Comparison of ENCODE assay signal across 10 cellular contexts in the genomic region with DNA sequence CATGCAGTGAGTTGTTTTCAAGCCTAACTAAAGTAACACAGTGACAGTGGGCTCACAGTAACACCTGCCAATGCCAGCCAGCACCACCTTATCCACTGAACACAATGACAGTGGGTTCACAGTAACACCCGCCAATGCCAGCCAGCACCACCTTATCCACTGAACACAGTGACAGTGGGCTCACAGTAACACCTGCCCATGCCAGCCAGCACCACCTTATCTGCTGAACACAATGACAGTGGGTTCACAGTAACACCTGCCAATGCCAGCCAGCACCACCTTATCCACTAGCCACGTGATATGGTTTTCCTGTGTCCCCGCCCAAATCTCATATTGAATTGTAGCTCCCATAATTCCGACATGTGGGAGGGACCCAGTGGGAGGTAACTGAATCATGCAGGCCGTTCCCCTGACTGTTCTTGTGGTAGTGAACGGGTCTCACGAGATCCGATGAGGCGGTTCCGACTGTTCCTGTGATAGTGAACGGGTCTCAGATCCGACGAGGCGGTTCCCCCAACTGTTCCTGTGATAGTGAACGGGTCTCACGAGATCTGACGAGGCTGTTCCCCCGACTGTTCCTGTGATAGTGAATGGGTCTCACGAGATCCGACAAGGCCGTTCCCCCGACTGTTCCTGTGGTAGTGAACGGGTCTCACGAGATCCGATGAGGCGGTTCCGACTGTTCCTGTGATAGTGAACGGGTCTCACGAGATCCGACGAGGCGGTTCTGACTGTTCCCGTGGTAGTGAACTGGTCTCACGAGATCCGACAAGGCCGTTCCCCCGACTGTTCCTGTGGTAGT. TPM values are rescaled to one million over a fixed set of nuclear protein-coding genes. Genes with fewer than 3 reads are reported as not detected.
DNase-seq lines count a peak whose midpoint lies in the region; ATAC-seq and TF ChIP-seq lines count a peak whose summit lies in the region.
"Not testable (repeated sequence)": the region's sequence is repeated elsewhere in the genome, so short reads cannot be mapped to it uniquely, and the experiment has no call there.
"Had no signal": no experiment of that assay in that cellular context is flagged by ENCODE, and none has a peak within 500 bp of the region (broad histone marks: within the 10 kb centered on the region; RNA-seq: fewer than 3 reads in every experiment).

No MANE protein-coding gene starts in this region.

- H3K23me2 ChIP-seq in H9 (ENCODE audit: insufficient read length, low read depth, low read length, poor library complexity, severe bottlenecking), result not testable (repeated sequence)

- H3K9me3 Mint-ChIP-seq in H9, result peaks cover 10 to 16% of the 10 kb centered on the region in 2 experiments; a peak in 4 of 5 replicates

- not testable (repeated sequence) for H3K18ac ChIP-seq in H9 (ENCODE audit: insufficient read length, low read depth, low read length)
- peak overlapping the region; percentile 20 for H3K18ac ChIP-seq in neuronal stem cell (ENCODE audit: low read length)

- not testable (repeated sequence) for H3K9ac ChIP-seq in H9 (ENCODE audit: extremely low read depth, insufficient read length, low read length); neuronal stem cell (ENCODE audit: low read depth, low read length, poor library complexity)

- H3K4me1 Mint-ChIP-seq in H9, result not testable (repeated sequence)

- intact Hi-C loops in esophagus muscularis mucosa (cut with DNase I); heart right ventricle (cut with DNase I): not testable (repeated sequence)

- not testable (repeated sequence) for H4K8ac ChIP-seq in H9 (replicated peaks; ENCODE audit: insufficient read length, low read depth, low read length); neuronal stem cell (ENCODE audit: low read depth, low read length)

- not testable (repeated sequence) for TF ChIP-seq EP300 in esophagus muscularis mucosa (IDR thresholded peaks at IDR 0.05); suprapubic skin (IDR thresholded peaks at IDR 0.05)

- H3K79me1 ChIP-seq in H9 (ENCODE audit: insufficient read depth, low read depth, low read length, poor library complexity, severe bottlenecking); neuronal stem cell (ENCODE audit: low read depth, low read length): not testable (repeated sequence)

- H3K36me3 ChIP-seq in esophagus muscularis mucosa; neuronal stem cell (replicated peaks in 1 of 2; ENCODE audit: control insufficient read depth in 2 of 2, insufficient read depth in 2 of 2, low read length in 2 of 2); suprapubic skin: not testable (repeated sequence)
- peaks cover 0 to 12% (median 0%) of the 10 kb centered on the region in 9 donors for H3K36me3 ChIP-seq in heart right ventricle

- H2AFZ ChIP-seq in H9 (ENCODE audit: low read length); neuronal stem cell (ENCODE audit: low read length): not testable (repeated sequence)

- not testable (repeated sequence) for H3K79me2 ChIP-seq in H9 (ENCODE audit: insufficient read depth, low read length)

- not testable (repeated sequence) for H3K4me2 ChIP-seq in H9 (ENCODE audit: insufficient read depth, insufficient read length, low read length); neuronal stem cell (ENCODE audit: insufficient read depth, low read length, poor library complexity, severe bottlenecking)

- H2BK12ac ChIP-seq in H9 (ENCODE audit: insufficient read length, low read depth, low read length), result not testable (repeated sequence)
- peak overlapping the region; percentile 73 for H2BK12ac ChIP-seq in neuronal stem cell (ENCODE audit: low read length)

- not testable (repeated sequence) for H4K5ac ChIP-seq in H9 (ENCODE audit: insufficient read length, low read depth, low read length)

- not testable (repeated sequence) for H3T11ph ChIP-seq in H9 (ENCODE audit: low read length)

- not testable (repeated sequence) for H3K23ac ChIP-seq in H9 (ENCODE audit: insufficient read length, low read depth, low read length)
- peak overlapping the region; percentile 61 for H3K23ac ChIP-seq in neuronal stem cell (ENCODE audit: low read depth, low read length, poor library complexity)

- no CpG with 5 or more reads among the region's 37 CpGs for WGBS in H9 (ENCODE audit: extremely low coverage, insufficient read length, low lambda C conversion rate)
- 98% methylated on average over 37 of the region's 37 CpGs for WGBS in esophagus muscularis mucosa
- 97% methylated on average over 37 of the region's 37 CpGs for WGBS in heart right ventricle, 2 donors
- WGBS in neuronal stem cell (ENCODE audit: extremely low coverage in 2 of 2, insufficient read length in 2 of 2, insufficient replicate concordance in 1 of 2), 2 donors, result no CpG with 5 or more reads among the region's 37 CpGs
- whole genome bisulfite sequencing in suprapubic skin, result 94% methylated on average over 35 of the region's 37 CpGs

- H3K27ac Mint-ChIP-seq in H9, result not testable (repeated sequence)

- TF ChIP-seq POLR2A in esophagus muscularis mucosa (IDR thresholded peaks at IDR 0.05; ENCODE audit: low read depth); suprapubic skin (IDR thresholded peaks at IDR 0.05): not testable (repeated sequence)

- H2AK5ac ChIP-seq in H9 (ENCODE audit: insufficient read length, low read length), result not testable (repeated sequence)
- peak overlapping the region; percentile 91 for H2AK5ac ChIP-seq in neuronal stem cell (ENCODE audit: low read depth, low read length)

- H3K36me3 Mint-ChIP-seq in H9 (ENCODE audit: insufficient read depth in 1 of 3, low read depth in 3 of 3), result peaks cover 13 to 21% (median 19%) of the 10 kb centered on the region in 3 experiments

- ATAC-seq in heart right ventricle, result not testable (repeated sequence)

- not testable (repeated sequence) for H3K4me1 ChIP-seq in H9 (ENCODE audit: insufficient read depth, low read length); suprapubic skin
- H3K4me1 ChIP-seq in esophagus muscularis mucosa (peaks cover 37 to 58% (median 44%) of the 10 kb centered on the region in 4 donors), heart right ventricle (peaks cover 16 to 59% (median 28%) of the 10 kb centered on the region in 9 donors), neuronal stem cell (ENCODE audit: control insufficient read depth in 2 of 2, insufficient read depth in 1 of 2, low read depth in 1 of 2, low read length in 2 of 2) (peaks cover 0 to 16% of the 10 kb centered on the region in 2 donors)

- H2BK5ac ChIP-seq in H9 (ENCODE audit: insufficient read length, low read length), result not testable (repeated sequence)
- peak overlapping the region; percentile 84 for H2BK5ac ChIP-seq in neuronal stem cell (ENCODE audit: low read length)

- H3K56ac ChIP-seq in H9 (ENCODE audit: insufficient read length, low read depth, low read length), result not testable (repeated sequence)

- H3K14ac ChIP-seq in H9 (ENCODE audit: insufficient read depth, low read length); neuronal stem cell (ENCODE audit: low read length): not testable (repeated sequence)

- not testable (repeated sequence) for H2BK15ac ChIP-seq in H9 (ENCODE audit: low read depth, low read length)
- peak overlapping the region; percentile 46 for H2BK15ac ChIP-seq in neuronal stem cell (ENCODE audit: low read length)

- H4K91ac ChIP-seq in H9 (ENCODE audit: insufficient read length, low read depth, low read length); neuronal stem cell (ENCODE audit: low read depth, low read length, poor library complexity): not testable (repeated sequence)

- H3K27me3 Mint-ChIP-seq in H9 (ENCODE audit: low read depth), result not testable (repeated sequence)

- not testable (repeated sequence) for H3K27me3 ChIP-seq in H9 (ENCODE audit: insufficient read depth, low read length); heart right ventricle; neuronal stem cell (ENCODE audit: control insufficient read depth in 3 of 3, insufficient read depth in 3 of 3, low read depth in 1 of 3, low read length in 3 of 3); suprapubic skin
- peaks cover 0 to 14% (median 0%) of the 10 kb centered on the region in 4 donors for H3K27me3 ChIP-seq in esophagus muscularis mucosa

- not testable (repeated sequence) for H3K4ac ChIP-seq in H9 (ENCODE audit: low read depth, low read length); neuronal stem cell (ENCODE audit: low read length)

- H4K20me1 ChIP-seq in H9 (ENCODE audit: control insufficient read depth, insufficient read depth, insufficient read length), result not testable (repeated sequence)

- H3K27ac ChIP-seq in H9 (ENCODE audit: insufficient read length, low read depth, low read length); neuronal stem cell (replicated peaks; ENCODE audit: low read length); suprapubic skin: not testable (repeated sequence)
- H3K27ac ChIP-seq in esophagus muscularis mucosa (replicated peaks in 1 of 4), result peak overlapping the region in 3 of 4 donors; percentile 74 to 82 (median 78)
- H3K27ac ChIP-seq in heart right ventricle, result peak overlapping the region in 8 of 10 donors; percentile 86 to 99 (median 93)

- H2BK120ac ChIP-seq in H9 (ENCODE audit: low read depth, low read length, poor library complexity, severe bottlenecking); neuronal stem cell (ENCODE audit: low read depth, low read length): not testable (repeated sequence)

- TF ChIP-seq CTCF in H9 (conservative IDR thresholded peaks at IDR 0.05); esophagus muscularis mucosa (IDR thresholded peaks at IDR 0.05); heart right ventricle (IDR thresholded peaks at IDR 0.05); suprapubic skin (IDR thresholded peaks at IDR 0.05): not testable (repeated sequence)

- not testable (repeated sequence) for H3K9me3 ChIP-seq in H9 (ENCODE audit: control insufficient read depth, low read depth, low read length); esophagus muscularis mucosa; heart right ventricle; neuronal stem cell (replicated peaks in 1 of 2; ENCODE audit: control insufficient read depth in 2 of 2, insufficient read depth in 1 of 2, low read depth in 1 of 2, low read length in 2 of 2); suprapubic skin

- H3K4me3 Mint-ChIP-seq in H9, result not testable (repeated sequence)

- H3K4me3 ChIP-seq in esophagus muscularis mucosa; heart right ventricle; neuronal stem cell (ENCODE audit: low read length in 2 of 2); suprapubic skin: not testable (repeated sequence)

- H2BK20ac ChIP-seq in H9 (ENCODE audit: low read depth, low read length, poor library complexity, severe bottlenecking), result not testable (repeated sequence)

- DNase-seq in H9 (peak; percentile 9), suprapubic skin (ENCODE audit: low spot score in 2 of 2) (peak; percentile 37 to 45), ureter (ENCODE audit: low spot score) (peak; percentile 12)
- DNase-seq in activated effector memory CD4-positive, alpha-beta T cell treated with anti-CD3 and anti-CD28 coated beads, Interleukin-2, amount 50 U/mL, for 16 hours, result peak; percentile 51
- not testable (repeated sequence) for DNase-seq in esophagus muscularis mucosa (ENCODE audit: extremely low spot score); heart right ventricle; neuronal stem cell (ENCODE audit: low spot score)

RNA-seq across cellular contexts. Expression of gene VIPR2, which starts 44.2 kb away (rescaled TPM):
- total RNA-seq in H9 (2021), result 1.5 and 1.6 TPM in 2 replicates
- 10 to 100 TPM in 2 of 4 donors, 1 to 10 TPM in 2; 9.3 to 16.6 (median 12.1) TPM for total RNA-seq in esophagus muscularis mucosa
- total RNA-seq in heart right ventricle, result 10 to 100 TPM; 11.4 to 30.6 (median 19.4) TPM
- 10 to 100 TPM in 1 of 2 donors, 1 to 10 TPM in 1; 3.0 to 20.9 TPM for polyA plus RNA-seq in heart right ventricle
- polyA plus RNA-seq in neuronal stem cell (2013, experiment 1 of 2), result 2.8 TPM
- 2.6 TPM for polyA plus RNA-seq in neuronal stem cell (2013, experiment 2 of 2)
- total RNA-seq in suprapubic skin, result under 1 TPM in 3 of 4 donors, not detected in 1; 0.59 to 0.64 (median 0.60) TPM
- 4.8 TPM for total RNA-seq in ureter
- total RNA-seq: PC-3 had no signal
- polyA plus RNA-seq: AG04450, IgD-negative memory B cell had no signal
